In genomic region chr19:39949026-39949747, GRCh38 we compare ENCODE assay signal across 21 cellular contexts. TPM values are rescaled to one million over a fixed set of nuclear protein-coding genes. Genes with fewer than 3 reads are reported as not detected.
DNase-seq lines count a peak whose midpoint lies in the region; ATAC-seq and TF ChIP-seq lines count a peak whose summit lies in the region.
"Had no signal": no experiment of that assay in that cellular context is flagged by ENCODE, and none has a peak within 500 bp of the region (broad histone marks: within the 10 kb centered on the region; RNA-seq: fewer than 3 reads in every experiment).

No MANE protein-coding gene starts in this region.

- no peak overlapping the region for H3K27ac ChIP-seq in CD4-positive, CD25-positive, alpha-beta regulatory T cell (ENCODE audit: insufficient read depth, low read length, poor library complexity, severe bottlenecking)
- peak overlapping the region; percentile 55 for H3K27ac ChIP-seq in CD8-positive, alpha-beta T cell (ENCODE audit: low read depth, low read length)
- H3K27ac ChIP-seq: right lobe of liver, testis had no signal

- H3K36me3 Mint-ChIP-seq in CD4-positive, CD25-positive, alpha-beta regulatory T cell, result peaks cover 2% of the 10 kb centered on the region
- H3K36me3 Mint-ChIP-seq in CD8-positive, alpha-beta T cell, result peaks cover 37% of the 10 kb centered on the region
- H3K36me3 Mint-ChIP-seq in naive thymus-derived CD8-positive, alpha-beta T cell, result peaks cover 13 to 27% (median 26%) of the 10 kb centered on the region in 3 donors
- H3K36me3 Mint-ChIP-seq: IgD-negative memory B cell had no signal

- no peaks in the 10 kb centered on the region for H3K27me3 ChIP-seq in CD4-positive, CD25-positive, alpha-beta regulatory T cell (ENCODE audit: control insufficient read depth, insufficient read depth, low read length)
- H3K27me3 ChIP-seq in CD8-positive, alpha-beta T cell (ENCODE audit: insufficient read depth, low read length), result no peaks in the 10 kb centered on the region
- H3K27me3 ChIP-seq: right lobe of liver, testis had no signal

- peaks cover 0 to 3% (median 0%) of the 10 kb centered on the region in 7 donors for H3K9me3 Mint-ChIP-seq in CD4-positive, CD25-positive, alpha-beta regulatory T cell
- H3K9me3 Mint-ChIP-seq in CD8-positive, alpha-beta T cell, result peaks cover 4% of the 10 kb centered on the region
- peaks cover 0 to 1% (median 0%) of the 10 kb centered on the region in 9 donors for H3K9me3 Mint-ChIP-seq in naive thymus-derived CD8-positive, alpha-beta T cell
- H3K9me3 Mint-ChIP-seq: nephron had no signal

- no peak for ATAC-seq in CD4-positive, CD25-positive, alpha-beta regulatory T cell (ENCODE audit: low read depth in 2 of 2)
- ATAC-seq in CD8-positive, alpha-beta T cell, result no peak
- no peak for ATAC-seq in naive thymus-derived CD8-positive, alpha-beta T cell
- ATAC-seq: HCT116, right lobe of liver had no signal

- peaks cover 19 to 94% (median 51%) of the 10 kb centered on the region in 4 donors for H3K4me1 Mint-ChIP-seq in CD4-positive, CD25-positive, alpha-beta regulatory T cell
- H3K4me1 Mint-ChIP-seq in CD8-positive, alpha-beta T cell (ENCODE audit: low read depth), result peaks cover 82% of the 10 kb centered on the region
- peaks cover 36 to 93% (median 86%) of the 10 kb centered on the region in 4 donors for H3K4me1 Mint-ChIP-seq in naive thymus-derived CD8-positive, alpha-beta T cell

- H3K27me3 Mint-ChIP-seq in CD4-positive, CD25-positive, alpha-beta regulatory T cell, result no peaks in the 10 kb centered on the region
- H3K27me3 Mint-ChIP-seq in CD8-positive, alpha-beta T cell (ENCODE audit: low read depth), result no peaks in the 10 kb centered on the region
- H3K27me3 Mint-ChIP-seq in naive thymus-derived CD8-positive, alpha-beta T cell, result no peaks in the 10 kb centered on the region
- H3K27me3 Mint-ChIP-seq: IgD-negative memory B cell had no signal

- no peak overlapping the region for H3K4me3 ChIP-seq in CD4-positive, CD25-positive, alpha-beta regulatory T cell (ENCODE audit: low read depth, low read length)
- H3K4me3 ChIP-seq in CD8-positive, alpha-beta T cell (ENCODE audit: low read depth, low read length), result peak overlapping the region; percentile 16
- H3K4me3 ChIP-seq: right lobe of liver, testis had no signal

- POLR2A ChIA-PET in CD8-positive, alpha-beta T cell (lab: Charles Lee), result interaction anchor here (1.5 kb wide), 1 partner anchor 22 kb away, joined by 5 read pairs; the partner anchor contains the start of gene PSMC4
- POLR2A ChIA-PET in naive thymus-derived CD8-positive, alpha-beta T cell (lab: Charles Lee), result interaction anchor here (0.6 to 5.2 kb wide), 3 partner anchors 12 to 20 kb away, joined by 5 to 52 read pairs (median 7); partner anchors contain the start of gene PSMC4

- no peaks in the 10 kb centered on the region for H3K36me3 ChIP-seq in CD4-positive, CD25-positive, alpha-beta regulatory T cell (ENCODE audit: control insufficient read depth, insufficient read depth, low read length)
- no peaks in the 10 kb centered on the region for H3K36me3 ChIP-seq in CD8-positive, alpha-beta T cell (ENCODE audit: insufficient read depth, low read length)
- H3K36me3 ChIP-seq: right lobe of liver had no signal

- peak overlapping the region in 2 of 3 donors; percentile 56 to 99 for H3K27ac Mint-ChIP-seq in CD4-positive, CD25-positive, alpha-beta regulatory T cell
- peak overlapping the region; percentile 99 for H3K27ac Mint-ChIP-seq in CD8-positive, alpha-beta T cell
- peak overlapping the region; percentile 89 to 100 (median 96) for H3K27ac Mint-ChIP-seq in naive thymus-derived CD8-positive, alpha-beta T cell
- H3K27ac Mint-ChIP-seq: activated T-helper 2 cell treated with anti-CD3 and anti-CD28 coated beads, Interferon-gamma antibody, Interleukin-2, Interleukin-4, amounts not matched to agents 10 μg/mL and 5 μg/mL and 100 μg/mL, durations not matched to agents 14 hours and 24 hours and 36 hours; IgD-negative memory B cell; nephron had no signal

- CTCF ChIA-PET in CD8-positive, alpha-beta T cell (lab: Charles Lee), result interaction anchor here (1.1 kb wide), 1 partner anchor 21 kb away, joined by 4 read pairs; the partner anchor contains the start of gene PSMC4

- intact Hi-C loops in CD8-positive, alpha-beta T cell (cut with DNase I, micrococcal nuclease), result no loop called here

- H3K4me1 ChIP-seq in CD4-positive, CD25-positive, alpha-beta regulatory T cell (ENCODE audit: control insufficient read depth, insufficient read depth, low read length, poor library complexity, severe bottlenecking), result peaks cover 64% of the 10 kb centered on the region
- H3K4me1 ChIP-seq in CD8-positive, alpha-beta T cell (ENCODE audit: insufficient read depth, low read length), result peaks cover 84% of the 10 kb centered on the region
- H3K4me1 ChIP-seq: testis had no signal

- TF ChIP-seq CTCF in CD8-positive, alpha-beta T cell (IDR thresholded peaks at IDR 0.05), result no peak

- peak overlapping the region in 1 of 4 donors; percentile 58 for H3K4me3 Mint-ChIP-seq in CD4-positive, CD25-positive, alpha-beta regulatory T cell
- peak overlapping the region; percentile 84 for H3K4me3 Mint-ChIP-seq in CD8-positive, alpha-beta T cell
- H3K4me3 Mint-ChIP-seq in naive thymus-derived CD8-positive, alpha-beta T cell, result peak overlapping the region; percentile 33 to 99 (median 96)
- H3K4me3 Mint-ChIP-seq: nephron had no signal

- no peak for DNase-seq in CD4-positive, CD25-positive, alpha-beta regulatory T cell
- peak in 1 of 7 experiments; percentile 44 for DNase-seq in CD8-positive, alpha-beta T cell
- peak; percentile 17 to 20 for DNase-seq in activated T-cell treated with anti-CD3 and anti-CD28 coated beads, Interleukin-2, amount 50 U/mL, for 48 hours
- no peak for DNase-seq in naive thymus-derived CD8-positive, alpha-beta T cell
- DNase-seq in NCI-H146 treated with DMSO at 0.1 percent for 48 hours (lab: John Stamatoyannopoulos, UW; ENCODE audit: unreplicated experiment) (no peak), superior temporal gyrus (ENCODE audit: extremely low spot score) (no peak), cortex of kidney (lab: John Stamatoyannopoulos, UW) (no peak)
- DNase-seq: AML-193, amniotic stem cell, mesendoderm, NCI-H1105 treated with DMSO at 0.1 percent for 48 hours, NCI-H2081, NCI-H345, right lobe of liver, SHP77, testis had no signal

- no peaks in the 10 kb centered on the region for H3K9me3 ChIP-seq in CD4-positive, CD25-positive, alpha-beta regulatory T cell (ENCODE audit: control insufficient read depth in 2 of 2, low read length in 2 of 2)
- H3K9me3 ChIP-seq in CD8-positive, alpha-beta T cell (ENCODE audit: low read length), result no peaks in the 10 kb centered on the region
- H3K9me3 ChIP-seq: right lobe of liver, testis had no signal

RNA-seq across cellular contexts. Expression of gene FCGBP, which starts 14.8 kb away (rescaled TPM):
- 8.4 TPM for total RNA-seq in CD4-positive, CD25-positive, alpha-beta regulatory T cell
- under 1 TPM; 0.06 to 0.27 (median 0.21) TPM for polyA plus RNA-seq in CD4-positive, CD25-positive, alpha-beta regulatory T cell
- 10 to 100 TPM; 28.1 to 31.9 TPM for total RNA-seq in CD8-positive, alpha-beta T cell
- total RNA-seq in naive thymus-derived CD8-positive, alpha-beta T cell, result 100 to 1,000 TPM; 223 to 230 TPM
- polyA plus RNA-seq in naive thymus-derived CD8-positive, alpha-beta T cell, result 10 to 100 TPM in 1 of 3 donors, 1 to 10 TPM in 2; 2.7 to 11.6 (median 3.1) TPM
- total RNA-seq: endothelial cell of umbilical vein had no signal

RNA-seq across cellular contexts. Expression of gene PSMC4, which starts 21.8 kb away (rescaled TPM):
- 105 TPM for total RNA-seq in CD4-positive, CD25-positive, alpha-beta regulatory T cell
- 100 to 1,000 TPM in 2 of 4 donors, 10 to 100 TPM in 2; 89.9 to 122 (median 101) TPM for polyA plus RNA-seq in CD4-positive, CD25-positive, alpha-beta regulatory T cell
- total RNA-seq in CD8-positive, alpha-beta T cell, result 10 to 100 TPM; 75.9 to 79.0 TPM
- total RNA-seq in naive thymus-derived CD8-positive, alpha-beta T cell, result 10 to 100 TPM; 38.7 to 44.3 TPM
- polyA plus RNA-seq in naive thymus-derived CD8-positive, alpha-beta T cell, result 10 to 100 TPM; 71.3 to 80.4 (median 72.8) TPM

RNA-seq across cellular contexts. Expression of gene ZNF546, which starts 47.7 kb away (rescaled TPM):
- 2.3 TPM for total RNA-seq in CD4-positive, CD25-positive, alpha-beta regulatory T cell
- 1 to 10 TPM; 4.8 to 5.8 (median 5.4) TPM for polyA plus RNA-seq in CD4-positive, CD25-positive, alpha-beta regulatory T cell
- total RNA-seq in CD8-positive, alpha-beta T cell, result 1 to 10 TPM; 1.6 to 2.4 TPM
- total RNA-seq in naive thymus-derived CD8-positive, alpha-beta T cell, result 10 to 100 TPM; 17.6 to 22.0 TPM
- 1 to 10 TPM; 4.0 to 6.4 (median 6.2) TPM for polyA plus RNA-seq in naive thymus-derived CD8-positive, alpha-beta T cell

Comparison
In these comparisons a context has a peak if more than half of its experiments do, and no peak if none do; other contexts are left out.
1. DNase-seq: peak in activated T-cell treated with anti-CD3 and anti-CD28 coated beads, Interleukin-2, amount 50 U/mL, for 48 hours (2 of 2); none in CD4-positive, CD25-positive, alpha-beta regulatory T cell (0 of 3), naive thymus-derived CD8-positive, alpha-beta T cell (0 of 10), NCI-H146 treated with DMSO at 0.1 percent for 48 hours (single experiment), superior temporal gyrus (single experiment) and cortex of kidney (single experiment).
2. RNA of gene FCGBP, which starts 14.8 kb away (total RNA-seq): 223 to 230 TPM in naive thymus-derived CD8-positive, alpha-beta T cell; 28.1 to 31.9 TPM in CD8-positive, alpha-beta T cell and 8.4 TPM in CD4-positive, CD25-positive, alpha-beta regulatory T cell (single experiment); every median in the first group is over 4 times any median in the second.
3. Peak in every context shown above with its lines, with median percentiles within 50 percentile points of each other: H3K27ac Mint-ChIP-seq.